Comparison of ENCODE assay signal across 18 cellular contexts in the genomic region with DNA sequence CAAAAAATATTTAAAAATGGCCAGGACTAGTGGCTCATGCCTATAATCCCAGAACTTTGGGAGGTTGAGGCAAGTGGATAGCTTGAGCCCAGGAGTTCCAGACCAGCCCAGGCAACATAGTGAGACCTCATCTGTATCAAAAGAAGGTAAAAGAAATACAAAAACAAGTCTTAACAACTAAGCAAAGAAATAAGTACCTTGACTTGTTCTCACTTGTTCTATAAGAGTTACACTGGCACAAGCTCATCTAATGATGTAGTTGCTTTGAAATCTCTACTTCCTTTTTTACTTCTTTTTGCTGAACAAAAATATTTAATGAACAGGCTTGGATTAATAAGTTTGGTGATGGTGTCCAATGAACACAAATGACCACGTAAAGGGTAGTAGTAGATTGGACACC.
DNase-seq lines count a peak whose midpoint lies in the region; ATAC-seq and TF ChIP-seq lines count a peak whose summit lies in the region.
"Had no signal": no experiment of that assay in that cellular context is flagged by ENCODE, and none has a peak within 500 bp of the region (broad histone marks: within the 10 kb centered on the region; RNA-seq: fewer than 3 reads in every experiment).

No MANE protein-coding gene starts in this region.

- no peaks in the 10 kb centered on the region for H3K27me3 Mint-ChIP-seq in CD4-positive, alpha-beta T cell
- H3K27me3 Mint-ChIP-seq in activated CD8-positive, alpha-beta T cell treated with anti-CD3 and anti-CD28 coated beads for 36 hours = no peaks in the 10 kb centered on the region

- no peaks in the 10 kb centered on the region for H3K36me3 Mint-ChIP-seq in CD4-positive, alpha-beta T cell (ENCODE audit: low read depth)
- peaks cover 7% of the 10 kb centered on the region for H3K36me3 Mint-ChIP-seq in activated CD8-positive, alpha-beta T cell treated with anti-CD3 and anti-CD28 coated beads for 36 hours (ENCODE audit: low read depth)
- H3K36me3 Mint-ChIP-seq: WTC11 had no signal

- no peak overlapping the region for H3K4me3 ChIP-seq in BLaER1 treated with 17β-estradiol and CSF1 and Interleukin-3, amounts not matched to agents 10 nM and 100 nM
- H3K4me3 ChIP-seq: tibial artery had no signal

- CTCF ChIA-PET in CD4-positive, alpha-beta T cell (lab: Charles Lee) = interaction anchor here (1.4 kb wide), 1 partner anchor 72 kb away, joined by 4 read pairs; no protein-coding TSS in a partner anchor
- CTCF ChIA-PET in activated CD8-positive, alpha-beta T cell treated with anti-CD3 and anti-CD28 coated beads for 36 hours (lab: Charles Lee) = interaction anchor here (1.9 kb wide), 1 partner anchor 9 kb away, joined by 5 read pairs; no protein-coding TSS in a partner anchor

- H3K4me2 ChIP-seq in BLaER1 treated with 17β-estradiol and CSF1 and Interleukin-3, amounts not matched to agents 10 nM and 100 nM = peak overlapping the region in 7 of 11 experiments; percentile 29 to 83 (median 75); a peak in 13 of 22 replicates

- no peak overlapping the region for H3K4me3 Mint-ChIP-seq in CD4-positive, alpha-beta T cell
- H3K4me3 Mint-ChIP-seq in activated CD8-positive, alpha-beta T cell treated with anti-CD3 and anti-CD28 coated beads for 36 hours = no peak overlapping the region
- H3K4me3 Mint-ChIP-seq: WTC11 had no signal

- peak overlapping the region in 4 of 11 experiments; percentile 0 to 76 (median 65); a peak in 5 of 22 replicates for H3K9ac ChIP-seq in BLaER1 treated with 17β-estradiol and CSF1 and Interleukin-3, amounts not matched to agents 10 nM and 100 nM

- peaks cover 0 to 4% (median 0%) of the 10 kb centered on the region in 11 experiments; a peak in 1 of 22 replicates for H3K36me3 ChIP-seq in BLaER1 treated with 17β-estradiol and CSF1 and Interleukin-3, amounts not matched to agents 10 nM and 100 nM
- H3K36me3 ChIP-seq: tibial artery had no signal

- H3K9me3 Mint-ChIP-seq in CD4-positive, alpha-beta T cell = no peaks in the 10 kb centered on the region
- peaks cover 10% of the 10 kb centered on the region for H3K9me3 Mint-ChIP-seq in activated CD8-positive, alpha-beta T cell treated with anti-CD3 and anti-CD28 coated beads for 36 hours

- H3K4me1 ChIP-seq in BLaER1 treated with 17β-estradiol and CSF1 and Interleukin-3, amounts not matched to agents 10 nM and 100 nM = peaks cover 25 to 90% (median 63%) of the 10 kb centered on the region in 10 experiments

- no peak for ATAC-seq in CD4-positive, alpha-beta T cell (ENCODE audit: poor library complexity)
- ATAC-seq in activated CD8-positive, alpha-beta T cell treated with anti-CD3 and anti-CD28 coated beads for 36 hours = no peak
- ATAC-seq in HG03342 (IDR thresholded peaks at IDR 0.05; ENCODE audit: unreplicated experiment) = no peak
- no peak for ATAC-seq in sciatic nerve
- ATAC-seq in HG02588 (IDR thresholded peaks at IDR 0.05; ENCODE audit: unreplicated experiment) = no peak
- ATAC-seq: WTC11 had no signal

- no peak for DNase-seq in CD4-positive, alpha-beta T cell
- DNase-seq in activated CD8-positive, alpha-beta T cell treated with anti-CD3 and anti-CD28 coated beads for 36 hours = no peak
- DNase-seq in germinal center (ENCODE audit: low spot score) (peak; percentile 10), sciatic nerve (ENCODE audit: low spot score) (no peak), H4 (ENCODE audit: low spot score) (no peak)
- DNase-seq: activated effector memory CD4-positive, alpha-beta T cell treated with anti-CD3 and anti-CD28 coated beads, Interleukin-2, amount 50 U/mL, for 16 hours; cortex of kidney; glutamatergic neuron; NCI-H1105 treated with DMSO at 0.1 percent for 48 hours; NCI-H2171 treated with DMSO at 0.1 percent for 48 hours; posterior cingulate gyrus; stimulated activated CD4-positive, alpha-beta T cell treated with anti-CD3 and anti-CD28 coated beads, Interleukin-4, amount 100 ng/mL, for 24 hours; SW 1271; tibial artery had no signal

- peaks cover 0 to 4% (median 0%) of the 10 kb centered on the region in 11 experiments; a peak in 2 of 22 replicates for H3K9me3 ChIP-seq in BLaER1 treated with 17β-estradiol and CSF1 and Interleukin-3, amounts not matched to agents 10 nM and 100 nM (replicated peaks in 1 of 11)
- no peaks in the 10 kb centered on the region for H3K9me3 ChIP-seq in CD4-positive, alpha-beta T cell (ENCODE audit: control insufficient read depth, low read length)
- H3K9me3 ChIP-seq: tibial artery had no signal

- peak overlapping the region in 10 of 11 experiments; percentile 29 to 91 (median 60); a peak in 16 of 22 replicates for H3K27ac ChIP-seq in BLaER1 treated with 17β-estradiol and CSF1 and Interleukin-3, amounts not matched to agents 10 nM and 100 nM
- no peak overlapping the region for H3K27ac ChIP-seq in CD4-positive, alpha-beta T cell (ENCODE audit: low read depth, low read length)
- H3K27ac ChIP-seq: tibial artery had no signal

- intact Hi-C loops in CD4-positive, alpha-beta T cell (cut with DNase I, micrococcal nuclease) = loop anchor here (5.0 to 10.0 kb wide), 3 partner anchors 68 to 109 kb away; partner anchors contain the start of gene SGK1 (in 1 of the 2)
- intact Hi-C loops in activated CD8-positive, alpha-beta T cell treated with anti-CD3 and anti-CD28 coated beads for 36 hours (cut with micrococcal nuclease) = loop anchor here (2.0 to 5.0 kb wide), 2 partner anchors 71 to 192 kb away; no protein-coding TSS in a partner anchor
- intact Hi-C loops in sciatic nerve (cut with DNase I) = no loop called here

- H4K20me1 ChIP-seq in BLaER1 treated with 17β-estradiol and CSF1 and Interleukin-3, amounts not matched to agents 10 nM and 100 nM = no peaks in the 10 kb centered on the region

- H3K27ac Mint-ChIP-seq in CD4-positive, alpha-beta T cell = peak overlapping the region; percentile 69
- H3K27ac Mint-ChIP-seq in activated CD8-positive, alpha-beta T cell treated with anti-CD3 and anti-CD28 coated beads for 36 hours = peak overlapping the region; percentile 97

- POLR2A ChIA-PET in CD4-positive, alpha-beta T cell (lab: Charles Lee) = interaction anchor here (0.6 to 0.9 kb wide), 3 partner anchors 11 to 105 kb away, joined by 3 to 5 read pairs (median 4); no protein-coding TSS in a partner anchor
- POLR2A ChIA-PET in activated CD8-positive, alpha-beta T cell treated with anti-CD3 and anti-CD28 coated beads for 36 hours (lab: Charles Lee) = interaction anchor here (0.8 kb wide), 1 partner anchor 198 kb away, joined by 3 read pairs; no protein-coding TSS in a partner anchor

- peaks cover 71% of the 10 kb centered on the region for H3K4me1 Mint-ChIP-seq in CD4-positive, alpha-beta T cell (ENCODE audit: low read depth)
- H3K4me1 Mint-ChIP-seq in activated CD8-positive, alpha-beta T cell treated with anti-CD3 and anti-CD28 coated beads for 36 hours (ENCODE audit: low read depth) = peaks cover 65% of the 10 kb centered on the region

- H3K27me3 ChIP-seq in BLaER1 treated with 17β-estradiol and CSF1 and Interleukin-3, amounts not matched to agents 10 nM and 100 nM = no peaks in the 10 kb centered on the region
- no peaks in the 10 kb centered on the region for H3K27me3 ChIP-seq in CD4-positive, alpha-beta T cell (ENCODE audit: control insufficient read depth, insufficient read depth, low read length)
- H3K27me3 ChIP-seq: tibial artery had no signal

- no peak for TF ChIP-seq CTCF in CD4-positive, alpha-beta T cell (IDR thresholded peaks at IDR 0.05)
- no peak for TF ChIP-seq CTCF in activated CD8-positive, alpha-beta T cell treated with anti-CD3 and anti-CD28 coated beads for 36 hours (IDR thresholded peaks at IDR 0.05)
